1 cellular context compared by ENCODE assay signal in the genomic region with DNA sequence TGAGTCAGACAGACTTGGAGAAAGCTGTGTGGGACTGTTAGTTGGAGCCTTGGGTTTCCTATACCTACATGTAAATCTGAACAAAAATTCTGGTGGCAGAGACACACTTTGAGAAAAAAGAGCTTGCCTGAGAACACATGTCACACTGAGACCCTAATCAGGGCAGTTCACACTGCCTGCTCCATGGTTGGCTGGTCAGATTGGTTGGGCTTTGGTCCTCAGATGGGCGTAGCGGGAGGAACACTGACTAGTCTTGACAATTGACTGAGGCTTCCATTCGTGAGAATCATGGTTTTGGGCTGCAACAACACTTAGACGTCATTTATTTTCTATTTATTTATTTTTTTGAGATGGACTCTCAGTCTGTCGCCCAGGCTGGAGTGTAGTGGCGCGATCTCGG.
TF ChIP-seq lines count a peak whose summit lies in the region.

No MANE protein-coding gene starts in this region.

TF ChIP-seq in endothelial cell of umbilical vein, 7 proteins besides CTCF, POLR2A, EP300 and RAD21:
- TF ChIP-seq MYC (IDR thresholded peaks at IDR 0.05; ENCODE audit: low read depth, low read length) (no peak), JUN (IDR thresholded peaks at IDR 0.05; ENCODE audit: borderline replicate concordance, insufficient read depth, insufficient read length, low read depth) (no peak), FOS (IDR thresholded peaks at IDR 0.05; ENCODE audit: borderline replicate concordance, insufficient read depth, low read length) (no peak), EZH2 (IDR thresholded peaks at IDR 0.05; ENCODE audit: borderline replicate concordance, low read depth, low read length, severe bottlenecking) (no peak), POLR2AphosphoS5 (IDR thresholded peaks at IDR 0.05; ENCODE audit: insufficient read depth, low read depth, low read length) (no peak), GATA2 (IDR thresholded peaks at IDR 0.05; ENCODE audit: insufficient read depth, insufficient read length, low read depth, low read length) (no peak)
- TF ChIP-seq, protein P1, sequence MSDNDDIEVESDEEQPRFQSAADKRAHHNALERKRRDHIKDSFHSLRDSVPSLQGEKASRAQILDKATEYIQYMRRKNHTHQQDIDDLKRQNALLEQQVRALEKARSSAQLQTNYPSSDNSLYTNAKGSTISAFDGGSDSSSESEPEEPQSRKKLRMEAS (IDR thresholded peaks at IDR 0.05; ENCODE audit: insufficient read depth, insufficient read length): no peak
